ENCODE assay signal across 16 cellular contexts in genomic region chr9:134057751-134058701, GRCh38. TPM values are rescaled to one million over a fixed set of nuclear protein-coding genes. Genes with fewer than 3 reads are reported as not detected.
DNase-seq lines count a peak whose midpoint lies in the region; ATAC-seq, FAIRE-seq and TF ChIP-seq lines count a peak whose summit lies in the region.
"Had no signal": no experiment of that assay in that cellular context is flagged by ENCODE, and none has a peak within 500 bp of the region (broad histone marks: within the 10 kb centered on the region; RNA-seq: fewer than 3 reads in every experiment).

No MANE protein-coding gene starts in this region.

- H3K14ac ChIP-seq in H1 (ENCODE audit: insufficient read length) = no peak overlapping the region

- H3K4me3 ChIP-seq in H1 (ENCODE audit: extremely low read depth in 1 of 4, insufficient read depth in 2 of 4, low read depth in 3 of 4, low read length in 4 of 4) = no peak overlapping the region
- H3K4me3 ChIP-seq: dorsolateral prefrontal cortex, skin epidermis, thoracic aorta had no signal

- no peak overlapping the region for H3K9ac ChIP-seq in H1 (replicated peaks in 1 of 4; ENCODE audit: extremely low read depth in 1 of 4, low read depth in 3 of 4, low read length in 3 of 4)

- peak; percentile 26 for DNase-seq in activated naive CD8-positive, alpha-beta T cell treated with anti-CD3 and anti-CD28 coated beads, Interleukin-2, amount 10 ng/mL, durations not matched to agents 7 days and 5 days
- DNase-seq in activated naive CD8-positive, alpha-beta T cell treated with anti-CD3 and anti-CD28 coated beads for 36 hours = no peak
- DNase-seq in H1 (ENCODE audit: low read depth in 1 of 2, low spot score in 2 of 2) (peak in 1 of 2 experiments; percentile 47), neural crest cell (ENCODE audit: low read depth, low spot score) (no peak), type B pancreatic cell (ENCODE audit: extremely low spot score, unreplicated experiment) (no peak), NCI-H82 treated with DMSO at 0.1 percent for 48 hours (lab: John Stamatoyannopoulos, UW; ENCODE audit: unreplicated experiment) (no peak)
- no peak for DNase-seq in activated CD4-positive, alpha-beta T cell treated with anti-CD3 and anti-CD28 coated beads for 4 hours
- DNase-seq: activated CD8-positive, alpha-beta memory T cell treated with anti-CD3 and anti-CD28 coated beads, Interleukin-2, amount 50 U/mL, for 4 hours; NCI-H2171; NK-92 treated with Interleukin-12 subunit alpha and Interleukin-12 subunit beta, amount 100 ng/mL, for 24 hours; WERI-Rb-1 had no signal

- peaks cover 0 to 14% (median 5%) of the 10 kb centered on the region in 4 experiments; a peak in 5 of 7 replicates for H3K4me1 ChIP-seq in H1 (replicated peaks in 1 of 4; ENCODE audit: control insufficient read depth in 3 of 4, insufficient read depth in 4 of 4, low read length in 3 of 4)

- H3K23ac ChIP-seq in H1 (ENCODE audit: insufficient read length) = no peak overlapping the region

- POLR2A ChIA-PET in activated naive CD8-positive, alpha-beta T cell treated with anti-CD3 and anti-CD28 coated beads, Interleukin-2, amount 10 ng/mL, durations not matched to agents 7 days and 5 days (lab: Charles Lee) = no interaction called here
- POLR2A ChIA-PET in H1 (lab: Charles Lee; ENCODE audit: partially characterized antibody) = interaction anchor here (0.7 to 2.0 kb wide), 5 partner anchors 9 to 32 kb away, joined by 3 to 5 read pairs (median 3); no protein-coding TSS in a partner anchor

- no peak for ATAC-seq in activated naive CD8-positive, alpha-beta T cell treated with anti-CD3 and anti-CD28 coated beads, Interleukin-2, amount 10 ng/mL, durations not matched to agents 7 days and 5 days (ENCODE audit: low read depth)
- ATAC-seq in HG02623 (IDR thresholded peaks at IDR 0.05; ENCODE audit: unreplicated experiment) = no peak

- no peaks in the 10 kb centered on the region for H3K9me3 Mint-ChIP-seq in activated naive CD8-positive, alpha-beta T cell treated with anti-CD3 and anti-CD28 coated beads, Interleukin-2, amount 10 ng/mL, durations not matched to agents 7 days and 5 days
- H3K9me3 Mint-ChIP-seq in activated naive CD8-positive, alpha-beta T cell treated with anti-CD3 and anti-CD28 coated beads for 36 hours = no peaks in the 10 kb centered on the region
- H3K9me3 Mint-ChIP-seq in neural crest cell (no peaks in the 10 kb centered on the region), type B pancreatic cell (no peaks in the 10 kb centered on the region)

- TF ChIP-seq EP300 in H1 (IDR thresholded peaks at IDR 0.05; ENCODE audit: borderline replicate concordance in 1 of 2, low read depth in 2 of 2, low read length in 2 of 2) = no peak

- no peak overlapping the region for H3K56ac ChIP-seq in H1 (replicated peaks; ENCODE audit: insufficient read length, low read depth, low read length)

- peaks cover 9% of the 10 kb centered on the region for H3K4me1 Mint-ChIP-seq in activated naive CD8-positive, alpha-beta T cell treated with anti-CD3 and anti-CD28 coated beads, Interleukin-2, amount 10 ng/mL, durations not matched to agents 7 days and 5 days
- peaks cover 23% of the 10 kb centered on the region for H3K4me1 Mint-ChIP-seq in activated naive CD8-positive, alpha-beta T cell treated with anti-CD3 and anti-CD28 coated beads for 36 hours
- H3K4me1 Mint-ChIP-seq in neural crest cell (peaks cover 25% of the 10 kb centered on the region), type B pancreatic cell (ENCODE audit: unreplicated experiment) (peaks cover 23% of the 10 kb centered on the region)

- TF ChIP-seq RAD21 in H1 (IDR thresholded peaks at IDR 0.05 in 1 of 2, conservative IDR thresholded peaks at IDR 0.05 in 1 of 2; ENCODE audit: low read depth in 2 of 2, low read length in 2 of 2) = no peak

- no peak overlapping the region for H3K27ac Mint-ChIP-seq in activated naive CD8-positive, alpha-beta T cell treated with anti-CD3 and anti-CD28 coated beads, Interleukin-2, amount 10 ng/mL, durations not matched to agents 7 days and 5 days
- no peak overlapping the region for H3K27ac Mint-ChIP-seq in activated naive CD8-positive, alpha-beta T cell treated with anti-CD3 and anti-CD28 coated beads for 36 hours
- H3K27ac Mint-ChIP-seq in neural crest cell (ENCODE audit: unreplicated experiment) (peak overlapping the region; percentile 62), type B pancreatic cell (peak overlapping the region; percentile 55)

- FAIRE-seq in H1 (lab: Jason Lieb, UNC) = no peak
- FAIRE-seq: HTR-8/SVneo had no signal

- peaks cover 63 to 66% of the 10 kb centered on the region in 2 experiments for H4K20me1 ChIP-seq in H1 (replicated peaks in 1 of 2; ENCODE audit: control insufficient read depth in 1 of 2, insufficient read depth in 2 of 2, low read length in 2 of 2)

- H2AFZ ChIP-seq in H1 (ENCODE audit: low read length) = no peak overlapping the region

- WGBS in H1 (ENCODE audit: extremely low coverage in 1 of 2, insufficient coverage in 1 of 2, insufficient read length in 1 of 2, insufficient replicate concordance in 2 of 2, low coverage in 1 of 2, low lambda C conversion rate in 2 of 2, missing lambda C conversion rate in 1 of 2), 2 experiments = 93% methylated on average over 27 of the region's 28 CpGs; no CpG with 5 or more reads in 1 of the 2 experiments

- H3K36me3 Mint-ChIP-seq in activated naive CD8-positive, alpha-beta T cell treated with anti-CD3 and anti-CD28 coated beads, Interleukin-2, amount 10 ng/mL, durations not matched to agents 7 days and 5 days = no peaks in the 10 kb centered on the region
- no peaks in the 10 kb centered on the region for H3K36me3 Mint-ChIP-seq in activated naive CD8-positive, alpha-beta T cell treated with anti-CD3 and anti-CD28 coated beads for 36 hours
- H3K36me3 Mint-ChIP-seq in neural crest cell (ENCODE audit: low read depth) (no peaks in the 10 kb centered on the region), type B pancreatic cell (no peaks in the 10 kb centered on the region)

- no peak overlapping the region for H2BK15ac ChIP-seq in H1 (ENCODE audit: low read length)

- no peak overlapping the region for H2BK12ac ChIP-seq in H1 (ENCODE audit: low read depth, low read length)

- no peak overlapping the region for H4K91ac ChIP-seq in H1 (replicated peaks; ENCODE audit: insufficient read length, low read length)

- H2BK120ac ChIP-seq in H1 (replicated peaks; ENCODE audit: low read depth, low read length) = no peak overlapping the region

- H3K79me1 ChIP-seq in H1 (ENCODE audit: low read depth, low read length) = peaks cover 42% of the 10 kb centered on the region

- H3K27me3 ChIP-seq in H1 (replicated peaks in 1 of 4; ENCODE audit: control insufficient read depth in 3 of 4, extremely low read depth in 1 of 4, insufficient read depth in 3 of 4, low read length in 3 of 4) = no peaks in the 10 kb centered on the region
- H3K27me3 ChIP-seq: dorsolateral prefrontal cortex had no signal

- 0 out of 2 replicates have a peak overlapping the region, but pooled peaks have one; percentile 61 for H2AK5ac ChIP-seq in H1 (ENCODE audit: low read depth, low read length)

- H2BK5ac ChIP-seq in H1 (ENCODE audit: low read depth, low read length) = peak overlapping the region; percentile 60; the same call in 1 of the 2 replicates

- no peaks in the 10 kb centered on the region for H3K27me3 Mint-ChIP-seq in activated naive CD8-positive, alpha-beta T cell treated with anti-CD3 and anti-CD28 coated beads, Interleukin-2, amount 10 ng/mL, durations not matched to agents 7 days and 5 days
- no peaks in the 10 kb centered on the region for H3K27me3 Mint-ChIP-seq in activated naive CD8-positive, alpha-beta T cell treated with anti-CD3 and anti-CD28 coated beads for 36 hours
- H3K27me3 Mint-ChIP-seq in neural crest cell (ENCODE audit: low read depth) (no peaks in the 10 kb centered on the region), type B pancreatic cell (no peaks in the 10 kb centered on the region)

- no peak overlapping the region for H2BK20ac ChIP-seq in H1 (ENCODE audit: low read length)

- no peak overlapping the region for H3K4ac ChIP-seq in H1 (replicated peaks; ENCODE audit: insufficient read length, low read depth, low read length)

- no peaks in the 10 kb centered on the region for H3K9me3 ChIP-seq in H1 (ENCODE audit: insufficient read depth in 2 of 2, low read depth in 1 of 2, low read length in 1 of 2)
- H3K9me3 ChIP-seq: thoracic aorta had no signal

- H3K4me2 ChIP-seq in H1 (ENCODE audit: insufficient read depth in 1 of 2, low read depth in 2 of 2, low read length in 2 of 2) = no peak overlapping the region

- no peak overlapping the region for H4K5ac ChIP-seq in H1 (ENCODE audit: insufficient read length, low read depth, low read length)

- CTCF ChIA-PET in H1 (lab: Charles Lee; ENCODE audit: partially characterized antibody) = interaction anchor here (1.4 kb wide), 1 partner anchor 13 kb away, joined by 3 read pairs; no protein-coding TSS in a partner anchor

- peak overlapping the region; percentile 57; the same call in 1 of the 2 replicates for H4K8ac ChIP-seq in H1 (ENCODE audit: extremely low read depth, insufficient read depth, low read length)

- H3K23me2 ChIP-seq in H1 (ENCODE audit: low read depth, low read length) = no peaks in the 10 kb centered on the region

- H3K27ac ChIP-seq in H1 (ENCODE audit: low read depth, low read length) = no peak overlapping the region
- H3K27ac ChIP-seq: skin epidermis, thoracic aorta, WERI-Rb-1 had no signal

- H3K79me2 ChIP-seq in H1 (ENCODE audit: control insufficient read depth in 1 of 2, insufficient read depth in 2 of 2, low read length in 2 of 2) = peaks cover 14 to 98% of the 10 kb centered on the region in 2 experiments; a peak in 3 of 4 replicates

- no peak overlapping the region for H3K18ac ChIP-seq in H1 (ENCODE audit: extremely low read depth, low read length)

- no peak for TF ChIP-seq POLR2A in H1 (IDR thresholded peaks at IDR 0.05; ENCODE audit: control extremely low read depth in 1 of 2, low read depth in 2 of 2, low read length in 2 of 2)

- no peak overlapping the region for H3K4me3 Mint-ChIP-seq in activated naive CD8-positive, alpha-beta T cell treated with anti-CD3 and anti-CD28 coated beads, Interleukin-2, amount 10 ng/mL, durations not matched to agents 7 days and 5 days
- H3K4me3 Mint-ChIP-seq in activated naive CD8-positive, alpha-beta T cell treated with anti-CD3 and anti-CD28 coated beads for 36 hours = no peak overlapping the region
- no peak overlapping the region for H3K4me3 Mint-ChIP-seq in neural crest cell
- no peak overlapping the region for H3K4me3 Mint-ChIP-seq in type B pancreatic cell

- peaks cover 0 to 5% (median 1%) of the 10 kb centered on the region in 4 experiments; a peak in 4 of 8 replicates for H3K36me3 ChIP-seq in H1 (ENCODE audit: control insufficient read depth in 2 of 4, insufficient read depth in 4 of 4, low read length in 3 of 4)

- TF ChIP-seq CTCF in H1 (IDR thresholded peaks at IDR 0.05; ENCODE audit: control extremely low read depth in 1 of 3, insufficient read depth in 1 of 3, low read depth in 1 of 3, low read length in 3 of 3) = no peak
- no peak for TF ChIP-seq CTCF in neural crest cell (conservative IDR thresholded peaks at IDR 0.05)
- no peak for TF ChIP-seq CTCF in type B pancreatic cell (conservative IDR thresholded peaks at IDR 0.05)

RNA-seq across cellular contexts. Expression of gene BRD3, which starts 9.8 kb away (rescaled TPM):
- 10 to 100 TPM; 50.7 to 54.1 TPM for total RNA-seq in activated naive CD8-positive, alpha-beta T cell treated with anti-CD3 and anti-CD28 coated beads, Interleukin-2, amount 10 ng/mL, durations not matched to agents 7 days and 5 days
- 10 to 100 TPM; 32.3 to 34.0 TPM for total RNA-seq in activated naive CD8-positive, alpha-beta T cell treated with anti-CD3 and anti-CD28 coated beads for 36 hours
- total RNA-seq in H1 (2021; fragmentation: NEBNext Ultra II Directional; extraction: Animal tissue kit (Norgen Biotek cat#: 25700)) = 82.7 and 87.8 TPM in 2 replicates
- 31.0 and 38.4 TPM in 2 replicates for polyA plus RNA-seq in H1 (2011; rRNA removed)
- polyA plus RNA-seq in H1 (2011; cell fraction: cytosol; rRNA removed) = 15.4 TPM
- 36.5 TPM for polyA plus RNA-seq in H1 (2011; cell fraction: nucleus; rRNA removed)
- 46.3 to 49.6 TPM (median 47.8 TPM) in 4 replicates for polyA plus RNA-seq in H1 (2012, experiment 1 of 2)
- polyA plus RNA-seq in H1 (2012, experiment 2 of 2) = 24.5 TPM
- polyA plus RNA-seq in H1 (2013, experiment 1 of 2) = 34.4 TPM
- polyA plus RNA-seq in H1 (2013, experiment 2 of 2) = 34.5 TPM
- polyA minus RNA-seq in H1 (2011; rRNA and poly(A)+ RNA removed) = 15.6 and 21.7 TPM in 2 replicates
- 51.7 TPM for polyA minus RNA-seq in H1 (2011; cell fraction: cytosol; rRNA and poly(A)+ RNA removed)
- 35.8 TPM for polyA minus RNA-seq in H1 (2011; cell fraction: nucleus; rRNA and poly(A)+ RNA removed)
- 73.2 and 77.6 TPM in 2 replicates for total RNA-seq in neural crest cell
- 59.8 and 72.4 TPM in 2 replicates for total RNA-seq in type B pancreatic cell (ENCODE audit: low replicate concordance)

RNA-seq across cellular contexts. Expression of gene BRD3OS, which starts 32.7 kb away (rescaled TPM):
- 10 to 100 TPM; 14.2 to 17.0 TPM for total RNA-seq in activated naive CD8-positive, alpha-beta T cell treated with anti-CD3 and anti-CD28 coated beads, Interleukin-2, amount 10 ng/mL, durations not matched to agents 7 days and 5 days
- 10 to 100 TPM; 12.6 to 12.7 TPM for total RNA-seq in activated naive CD8-positive, alpha-beta T cell treated with anti-CD3 and anti-CD28 coated beads for 36 hours
- 17.2 and 20.2 TPM in 2 replicates for total RNA-seq in H1 (2021; fragmentation: NEBNext Ultra II Directional; extraction: Animal tissue kit (Norgen Biotek cat#: 25700))
- polyA plus RNA-seq in H1 (2011; rRNA removed) = 12.7 and 13.6 TPM in 2 replicates
- 13.0 TPM for polyA plus RNA-seq in H1 (2011; cell fraction: cytosol; rRNA removed)
- 11.0 TPM for polyA plus RNA-seq in H1 (2011; cell fraction: nucleus; rRNA removed)
- polyA plus RNA-seq in H1 (2012, experiment 1 of 2) = 12.5 to 16.9 TPM (median 14.6 TPM) in 4 replicates
- 17.3 TPM for polyA plus RNA-seq in H1 (2012, experiment 2 of 2)
- 11.6 TPM for polyA plus RNA-seq in H1 (2013, experiment 1 of 2)
- 12.4 TPM for polyA plus RNA-seq in H1 (2013, experiment 2 of 2)
- polyA minus RNA-seq in H1 (2011; rRNA and poly(A)+ RNA removed) = 6.7 and 9.0 TPM in 2 replicates
- 10.8 TPM for polyA minus RNA-seq in H1 (2011; cell fraction: cytosol; rRNA and poly(A)+ RNA removed)
- 7.3 TPM for polyA minus RNA-seq in H1 (2011; cell fraction: nucleus; rRNA and poly(A)+ RNA removed)
- total RNA-seq in neural crest cell = 25.9 and 30.7 TPM in 2 replicates
- total RNA-seq in type B pancreatic cell (ENCODE audit: low replicate concordance) = 17.0 and 24.0 TPM in 2 replicates

Comparison
In these comparisons a context has a peak if more than half of its experiments do, and no peak if none do; other contexts are left out.
1. H3K27ac Mint-ChIP-seq: peak in neural crest cell (single experiment) and type B pancreatic cell (single experiment); none in activated naive CD8-positive, alpha-beta T cell treated with anti-CD3 and anti-CD28 coated beads, Interleukin-2, amount 10 ng/mL, durations not matched to agents 7 days and 5 days (single experiment) and activated naive CD8-positive, alpha-beta T cell treated with anti-CD3 and anti-CD28 coated beads for 36 hours (single experiment).